Comparison of ENCODE assay signal across 1 cellular context in genomic region chr2:7182525-7182924, GRCh38.
TF ChIP-seq lines count a peak whose summit lies in the region.

No MANE protein-coding gene starts in this region.

TF ChIP-seq in GM12878, 131 proteins besides CTCF, POLR2A, EP300 and RAD21 (continued from another document):
- peak; percentile 54; the same call in 1 of the 2 replicates for TF ChIP-seq SPI1 (IDR thresholded peaks at IDR 0.05; ENCODE audit: borderline replicate concordance, insufficient read depth, low read depth, low read length)
